Comparison of ENCODE assay signal across 18 cellular contexts in genomic region chr1:198523183-198523942, GRCh38. TPM values are rescaled to one million over a fixed set of nuclear protein-coding genes. Genes with fewer than 3 reads are reported as not detected.
A peak's percentile ranks its signal among the peaks of the same experiment; 100 is the strongest.
DNase-seq lines count a peak whose midpoint lies in the region; ATAC-seq and TF ChIP-seq lines count a peak whose summit lies in the region.
"Had no signal": no experiment of that assay in that cellular context is flagged by ENCODE, and none has a peak within 500 bp of the region (broad histone marks: within the 10 kb centered on the region; RNA-seq: fewer than 3 reads in every experiment).

No MANE protein-coding gene starts in this region.

- H3K9me3 ChIP-seq in OCI-LY7 (ENCODE audit: low read length), result no peaks in the 10 kb centered on the region

- peak overlapping the region; percentile 48 for H3K4me2 ChIP-seq in OCI-LY7 (ENCODE audit: low read length)

- H3K4me1 ChIP-seq in OCI-LY7 (ENCODE audit: insufficient read depth, low read length, poor library complexity, severe bottlenecking), result peaks cover 32% of the 10 kb centered on the region

- ATAC-seq in central memory CD8-positive, alpha-beta T cell (replicated peaks; ENCODE audit: extremely low read depth, poor library complexity, severe bottlenecking), result peak; percentile 31
- no peak for ATAC-seq in HG03520 (IDR thresholded peaks at IDR 0.05; ENCODE audit: unreplicated experiment)

- H3K4me3 Mint-ChIP-seq in central memory CD8-positive, alpha-beta T cell, result peak overlapping the region; percentile 87
- no peak overlapping the region for H3K4me3 Mint-ChIP-seq in glutamatergic neuron (ENCODE audit: unreplicated experiment)

- no peaks in the 10 kb centered on the region for H3K27me3 Mint-ChIP-seq in central memory CD8-positive, alpha-beta T cell
- no peaks in the 10 kb centered on the region for H3K27me3 Mint-ChIP-seq in glutamatergic neuron (ENCODE audit: unreplicated experiment)

- H2AFZ ChIP-seq in OCI-LY7 (ENCODE audit: low read length), result peak overlapping the region; percentile 49

- H3K9me2 ChIP-seq in OCI-LY7 (ENCODE audit: insufficient read depth, low read length), result no peaks in the 10 kb centered on the region

- TF ChIP-seq CTCF in OCI-LY7 (conservative IDR thresholded peaks at IDR 0.05; ENCODE audit: low read length) (peak; percentile 54; the same call in 1 of the 2 replicates), glutamatergic neuron (IDR thresholded peaks at IDR 0.05; ENCODE audit: partially characterized antibody, unreplicated experiment) (no peak)

- H3K27ac Mint-ChIP-seq in central memory CD8-positive, alpha-beta T cell (ENCODE audit: low read depth), result peak overlapping the region; percentile 97
- H3K27ac Mint-ChIP-seq in glutamatergic neuron (ENCODE audit: unreplicated experiment), result no peak overlapping the region

- peaks cover 10% of the 10 kb centered on the region for H3K36me3 Mint-ChIP-seq in central memory CD8-positive, alpha-beta T cell (ENCODE audit: insufficient read depth)
- no peaks in the 10 kb centered on the region for H3K36me3 Mint-ChIP-seq in glutamatergic neuron (ENCODE audit: unreplicated experiment)

- no peak overlapping the region for H3K27ac ChIP-seq in OCI-LY7 (ENCODE audit: low read depth, low read length, poor library complexity, severe bottlenecking)
- H3K27ac ChIP-seq: coronary artery had no signal

- no peaks in the 10 kb centered on the region for H3K79me2 ChIP-seq in OCI-LY7 (ENCODE audit: insufficient read depth, low read depth, low read length)

- H3K9me3 Mint-ChIP-seq in central memory CD8-positive, alpha-beta T cell, result no peaks in the 10 kb centered on the region
- peaks cover 1% of the 10 kb centered on the region for H3K9me3 Mint-ChIP-seq in glutamatergic neuron (ENCODE audit: unreplicated experiment)

- intact Hi-C loops in OCI-LY7 (cut with micrococcal nuclease; ENCODE audit: unreplicated experiment), result loop anchor here (5.0 kb wide), 2 partner anchors 164 to 179 kb away; no protein-coding TSS in a partner anchor

- H3K4me1 Mint-ChIP-seq in central memory CD8-positive, alpha-beta T cell, result peaks cover 70% of the 10 kb centered on the region
- H3K4me1 Mint-ChIP-seq in glutamatergic neuron (ENCODE audit: low read depth, unreplicated experiment), result peaks cover 11% of the 10 kb centered on the region

- H4K20me1 ChIP-seq in OCI-LY7 (ENCODE audit: insufficient read depth, low read length), result no peaks in the 10 kb centered on the region

- POLR2A ChIA-PET in OCI-LY7 (lab: Charles Lee), result interaction anchor here (0.6 to 1.7 kb wide), 6 partner anchors 8 to 98 kb away, joined by 3 to 6 read pairs (median 4); no protein-coding TSS in a partner anchor

- CTCF ChIA-PET in OCI-LY7 (lab: Charles Lee; ENCODE audit: unreplicated experiment), result no interaction called here

- no TSS peak for BruUV-seq in OCI-LY7 (replicated peaks; lab: Mats Ljungman, UMichigan)

- peak; percentile 6 for DNase-seq in stimulated activated CD4-positive, alpha-beta T cell treated with anti-CD3 and anti-CD28 coated beads, Interleukin-2, amount 100 ng/mL, for 4 hours (ENCODE audit: low read depth)
- DNase-seq in stimulated activated CD4-positive, alpha-beta T cell treated with anti-CD3 and anti-CD28 coated beads, Interleukin-1b, Interleukin-23, amount 100 ng/mL, for 48 hours, result no peak
- peak; percentile 57 for DNase-seq in OCI-LY7 (ENCODE audit: low spot score)
- no peak for DNase-seq in central memory CD8-positive, alpha-beta T cell (ENCODE audit: low spot score in 2 of 2)
- no peak for DNase-seq in DMS153 treated with DMSO at 0.1 percent for 48 hours (lab: John Stamatoyannopoulos, UW; ENCODE audit: unreplicated experiment)
- DNase-seq in mucosa of gallbladder (ENCODE audit: low spot score), result no peak
- DNase-seq in glutamatergic neuron, result no peak
- DNase-seq: AML-193, amniotic stem cell, GF-D8, mesenchymal stem cell, NCI-H1105 treated with DMSO at 0.1 percent for 48 hours, NCI-H524 treated with DMSO at 0.1 percent for 48 hours, posterior cingulate gyrus, SIG-M5 had no signal

- no peak overlapping the region for H3K4me3 ChIP-seq in OCI-LY7 (ENCODE audit: low read depth, low read length, poor library complexity, severe bottlenecking)
- H3K4me3 ChIP-seq: coronary artery had no signal

- no peaks in the 10 kb centered on the region for H3K36me3 ChIP-seq in OCI-LY7 (ENCODE audit: insufficient read depth, low read length)

RNA-seq across cellular contexts. Expression of gene ATP6V1G3, which starts 17.1 kb away (rescaled TPM):
- total RNA-seq in OCI-LY7 (2014; rRNA removed; shearing (Covaris generic)), result 0.66 TPM in 1 of 2 replicates, not detected in the other
- total RNA-seq in OCI-LY7 (2022), result 0.90 TPM in 1 of 2 replicates, not detected in the other
- total RNA-seq in mucosa of gallbladder, result not detected
- total RNA-seq in glutamatergic neuron (ENCODE audit: unreplicated experiment), result not detected
- total RNA-seq: fibroblast of lung had no signal

Comparison
In these comparisons a context has a peak if more than half of its experiments do, and no peak if none do; other contexts are left out.
1. DNase-seq: peak in stimulated activated CD4-positive, alpha-beta T cell treated with anti-CD3 and anti-CD28 coated beads, Interleukin-2, amount 100 ng/mL, for 4 hours (single experiment) and OCI-LY7 (single experiment); none in stimulated activated CD4-positive, alpha-beta T cell treated with anti-CD3 and anti-CD28 coated beads, Interleukin-1b, Interleukin-23, amount 100 ng/mL, for 48 hours (single experiment), central memory CD8-positive, alpha-beta T cell (0 of 2), DMS153 treated with DMSO at 0.1 percent for 48 hours (single experiment), mucosa of gallbladder (single experiment) and glutamatergic neuron (single experiment).